Comparison of ENCODE assay signal across 17 cellular contexts in genomic region chr5:627840-628239, GRCh38. TPM values are rescaled to one million over a fixed set of nuclear protein-coding genes. Genes with fewer than 3 reads are reported as not detected.
A peak's percentile ranks its signal among the peaks of the same experiment; 100 is the strongest.
DNase-seq lines count a peak whose midpoint lies in the region; ATAC-seq and TF ChIP-seq lines count a peak whose summit lies in the region.
"Had no signal": no experiment of that assay in that cellular context is flagged by ENCODE, and none has a peak within 500 bp of the region (broad histone marks: within the 10 kb centered on the region; RNA-seq: fewer than 3 reads in every experiment).

No MANE protein-coding gene starts in this region.

- H3K4me1 ChIP-seq in left ventricle myocardium inferior, result no peaks in the 10 kb centered on the region

- H3K9me3 Mint-ChIP-seq in activated B cell treated with CpG ODN at 0.5 μM for 24 hours (no peaks in the 10 kb centered on the region), immature natural killer cell (no peaks in the 10 kb centered on the region)
- H3K9me3 Mint-ChIP-seq: CD4-positive, alpha-beta T cell had no signal

- H3K4me1 Mint-ChIP-seq in activated B cell treated with CpG ODN at 0.5 μM for 24 hours (no peaks in the 10 kb centered on the region), immature natural killer cell (no peaks in the 10 kb centered on the region)

- POLR2A ChIA-PET in activated B cell treated with CpG ODN at 0.5 μM for 24 hours (lab: Charles Lee), result no interaction called here

- TF ChIP-seq CTCF in left ventricle myocardium inferior (IDR thresholded peaks at IDR 0.05; ENCODE audit: borderline replicate concordance), result no peak
- no peak for TF ChIP-seq CTCF in activated B cell treated with CpG ODN at 0.5 μM for 24 hours (IDR thresholded peaks at IDR 0.05)

- H3K27ac Mint-ChIP-seq in activated B cell treated with CpG ODN at 0.5 μM for 24 hours, result no peak overlapping the region
- H3K27ac Mint-ChIP-seq in immature natural killer cell, result no peak overlapping the region
- H3K27ac Mint-ChIP-seq: CD4-positive, alpha-beta T cell had no signal

- H3K27me3 ChIP-seq in left ventricle myocardium inferior (ENCODE audit: low read depth), result no peaks in the 10 kb centered on the region
- H3K27me3 ChIP-seq: BLaER1 had no signal

- peaks cover 24% of the 10 kb centered on the region for H3K36me3 ChIP-seq in left ventricle myocardium inferior

- no peak overlapping the region for H3K27ac ChIP-seq in left ventricle myocardium inferior (replicated peaks)
- H3K27ac ChIP-seq: BLaER1, HL-60 had no signal

- H3K4me3 Mint-ChIP-seq in activated B cell treated with CpG ODN at 0.5 μM for 24 hours, result no peak overlapping the region
- H3K4me3 Mint-ChIP-seq in immature natural killer cell, result no peak overlapping the region
- H3K4me3 Mint-ChIP-seq: CD4-positive, alpha-beta T cell had no signal

- ATAC-seq in Right ventricle myocardium superior (ENCODE audit: poor library complexity) (no peak), activated B cell treated with CpG ODN at 0.5 μM for 24 hours (ENCODE audit: low read depth) (no peak), HG03135 (IDR thresholded peaks at IDR 0.05; ENCODE audit: unreplicated experiment) (no peak), GM18517 (IDR thresholded peaks at IDR 0.05; ENCODE audit: unreplicated experiment) (no peak)
- ATAC-seq: PC-3 had no signal

- no peaks in the 10 kb centered on the region for H3K27me3 Mint-ChIP-seq in activated B cell treated with CpG ODN at 0.5 μM for 24 hours
- no peaks in the 10 kb centered on the region for H3K27me3 Mint-ChIP-seq in immature natural killer cell (ENCODE audit: low read depth in 3 of 3)
- H3K27me3 Mint-ChIP-seq: CD4-positive, alpha-beta T cell had no signal

- intact Hi-C loops in Right ventricle myocardium superior (cut with DNase I) (no loop called here), left ventricle myocardium inferior (cut with micrococcal nuclease) (no loop called here), activated B cell treated with CpG ODN at 0.5 μM for 24 hours (cut with micrococcal nuclease) (no loop called here), posterior vena cava (cut with DNase I) (no loop called here)

- no peak overlapping the region for H3K4me3 ChIP-seq in left ventricle myocardium inferior
- H3K4me3 ChIP-seq: BLaER1 had no signal

- DNase-seq in Right ventricle myocardium superior, result peak; percentile 22
- no peak for DNase-seq in left ventricle myocardium inferior
- DNase-seq in activated B cell treated with CpG ODN at 0.5 μM for 24 hours, result peak; percentile 10
- DNase-seq in posterior vena cava (ENCODE audit: low spot score), result peak; percentile 72
- DNase-seq in immature natural killer cell, result no peak
- DNase-seq: CD4-positive, alpha-beta T cell; NCI-H1105; NCI-H146; NCI-H524; NCI-H82; NK-92 treated with Interleukin-12 subunit alpha and Interleukin-12 subunit beta, amount 100 ng/mL, for 24 hours; PC-3; SHP77 had no signal

- no peaks in the 10 kb centered on the region for H3K9me3 ChIP-seq in left ventricle myocardium inferior (replicated peaks)
- H3K9me3 ChIP-seq: BLaER1 had no signal

- CTCF ChIA-PET in activated B cell treated with CpG ODN at 0.5 μM for 24 hours (lab: Charles Lee), result interaction anchor here (0.8 kb wide), 1 partner anchor 181 kb away, joined by 3 read pairs; no protein-coding TSS in a partner anchor

- H3K36me3 Mint-ChIP-seq in activated B cell treated with CpG ODN at 0.5 μM for 24 hours (ENCODE audit: low read depth) (peaks cover 28% of the 10 kb centered on the region), immature natural killer cell (peaks cover 5 to 22% (median 8%) of the 10 kb centered on the region in 3 donors)

RNA-seq across cellular contexts. Expression of gene CEP72, which starts 15.7 kb away (rescaled TPM):
- total RNA-seq in Right ventricle myocardium superior (1.7 TPM), left ventricle myocardium inferior (1.7 TPM), activated B cell treated with CpG ODN at 0.5 μM for 24 hours (15.1 and 17.4 TPM in 2 replicates), posterior vena cava (1 to 10 TPM; 1.9 to 2.4 TPM)
- polyA plus RNA-seq in immature natural killer cell, result 1 to 10 TPM; 1.9 to 4.0 (median 2.5) TPM

Comparison
In these comparisons a context has a peak if more than half of its experiments do, and no peak if none do; other contexts are left out.
1. DNase-seq: peak in Right ventricle myocardium superior (single experiment), activated B cell treated with CpG ODN at 0.5 μM for 24 hours (single experiment) and posterior vena cava (single experiment); none in left ventricle myocardium inferior (single experiment) and immature natural killer cell (0 of 3).